Comparison of ENCODE assay signal across 22 cellular contexts in the genomic region with DNA sequence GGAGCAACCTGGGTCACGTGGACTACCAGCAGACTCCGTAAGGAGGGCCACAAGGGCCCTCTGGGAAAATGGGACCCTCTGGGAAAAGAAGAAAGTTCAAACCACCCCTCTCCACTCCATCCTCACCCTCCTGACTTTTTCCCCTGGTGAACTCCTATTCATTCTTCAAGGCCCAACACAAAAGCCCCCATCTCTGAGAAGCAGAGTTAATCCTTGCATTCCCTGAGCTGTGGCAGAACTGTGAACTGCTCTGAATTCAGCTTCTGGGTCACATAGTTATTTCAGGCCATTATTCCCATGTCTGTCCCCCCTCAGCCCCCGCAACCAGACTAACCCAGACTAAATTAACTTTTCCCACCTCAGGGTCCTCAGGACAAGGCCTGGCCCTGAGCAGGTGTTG. TPM values are rescaled to one million over a fixed set of nuclear protein-coding genes. Genes with fewer than 3 reads are reported as not detected.
DNase-seq lines count a peak whose midpoint lies in the region; ATAC-seq and TF ChIP-seq lines count a peak whose summit lies in the region.
"Had no signal": no experiment of that assay in that cellular context is flagged by ENCODE, and none has a peak within 500 bp of the region (broad histone marks: within the 10 kb centered on the region; RNA-seq: fewer than 3 reads in every experiment).

No MANE protein-coding gene starts in this region.

- H3K27ac Mint-ChIP-seq in brain = peak overlapping the region; percentile 61 to 93 (median 86)
- H3K27ac Mint-ChIP-seq: CD4-positive, CD25-positive, alpha-beta regulatory T cell; CD8-positive, alpha-beta memory T cell; H9 had no signal

- peak overlapping the region; percentile 61 for H3K9ac ChIP-seq in Loucy (ENCODE audit: low read depth, low read length, poor library complexity, severe bottlenecking)

- no peaks in the 10 kb centered on the region for H4K20me1 ChIP-seq in Loucy (ENCODE audit: insufficient read depth, low read length, poor library complexity, severe bottlenecking)

- H3K36me3 Mint-ChIP-seq in brain = no peaks in the 10 kb centered on the region
- H3K36me3 Mint-ChIP-seq: CD4-positive, CD25-positive, alpha-beta regulatory T cell; CD8-positive, alpha-beta memory T cell had no signal

- H3K36me3 ChIP-seq in HEK293 (ENCODE audit: control insufficient read depth in 2 of 2, insufficient read depth in 1 of 2, low read length in 2 of 2) (no peaks in the 10 kb centered on the region), Loucy (ENCODE audit: insufficient read depth, low read length) (no peaks in the 10 kb centered on the region)

- no peaks in the 10 kb centered on the region for H3K4me1 ChIP-seq in HEK293 (ENCODE audit: control insufficient read depth, insufficient read depth, low read length)
- peaks cover 86% of the 10 kb centered on the region for H3K4me1 ChIP-seq in Loucy (ENCODE audit: insufficient read depth, low read length, poor library complexity, severe bottlenecking)

- no peaks in the 10 kb centered on the region for H3K9me2 ChIP-seq in Loucy (replicated peaks; ENCODE audit: low read depth, low read length)

- no peaks in the 10 kb centered on the region for H3K79me2 ChIP-seq in Loucy (ENCODE audit: insufficient read depth, low read length)

- intact Hi-C loops in posterior vena cava (cut with DNase I) (loop anchor here in 1 of 2 donors (5.0 kb wide), 1 partner anchor 54 kb away; no protein-coding TSS in a partner anchor), lower leg skin (cut with DNase I; ENCODE audit: low total_unique reads) (no loop called here)

- H3K9me3 Mint-ChIP-seq in brain = peaks cover 0 to 4% (median 0%) of the 10 kb centered on the region in 5 experiments
- H3K9me3 Mint-ChIP-seq: CD8-positive, alpha-beta memory T cell; H9 had no signal

- no peaks in the 10 kb centered on the region for H3K27me3 ChIP-seq in Loucy (ENCODE audit: insufficient read depth, low read length, poor library complexity, severe bottlenecking)

- no peak for ATAC-seq in GM18868 (IDR thresholded peaks at IDR 0.05; ENCODE audit: unreplicated experiment)
- ATAC-seq: GM12878 had no signal

- H3K4me3 ChIP-seq in HEK293 (ENCODE audit: low read depth, low read length) (no peak overlapping the region), Loucy (ENCODE audit: low read length, poor library complexity, severe bottlenecking) (no peak overlapping the region), lower leg skin (ENCODE audit: low read depth, poor library complexity, severe bottlenecking) (no peak overlapping the region)
- H3K4me3 ChIP-seq: GM12878 had no signal

- H3K9me3 ChIP-seq in HEK293 (ENCODE audit: control insufficient read depth, insufficient read depth, low read depth, low read length) (no peaks in the 10 kb centered on the region), Loucy (ENCODE audit: insufficient read depth, low read depth, low read length) (no peaks in the 10 kb centered on the region)

- POLR2A ChIA-PET in HEK293 (lab: Yijun Ruan, JAX) = no interaction called here

- peaks cover 30% of the 10 kb centered on the region for H3K4me1 Mint-ChIP-seq in brain
- H3K4me1 Mint-ChIP-seq: CD4-positive, CD25-positive, alpha-beta regulatory T cell; CD8-positive, alpha-beta memory T cell had no signal

- TF ChIP-seq CTCF in HEK293 (tag by site-specific recombination; IDR thresholded peaks at IDR 0.05) = no peak
- TF ChIP-seq CTCF in Loucy (conservative IDR thresholded peaks at IDR 0.05; ENCODE audit: low read length) = no peak
- TF ChIP-seq CTCF in brain (conservative IDR thresholded peaks at IDR 0.05) = no peak
- TF ChIP-seq CTCF in lower leg skin (IDR thresholded peaks at IDR 0.05) = no peak

- WGBS in lower leg skin, 2 donors = 95% methylated on average over 3 of the region's 3 CpGs

- peaks cover 8% of the 10 kb centered on the region; the same call in 1 of the 2 replicates for H3F3A ChIP-seq in Loucy (ENCODE audit: low read depth)

- peak overlapping the region in 2 of 5 experiments; percentile 14 to 22 for H3K4me3 Mint-ChIP-seq in brain
- H3K4me3 Mint-ChIP-seq: CD4-positive, CD25-positive, alpha-beta regulatory T cell; CD8-positive, alpha-beta memory T cell; H9 had no signal

- TF ChIP-seq POLR2A in lower leg skin (IDR thresholded peaks at IDR 0.05) = no peak

- peak; percentile 34 for DNase-seq in posterior vena cava (ENCODE audit: low spot score)
- DNase-seq in lower leg skin (ENCODE audit: low spot score in 2 of 2) = no peak
- DNase-seq in AG08395 (ENCODE audit: low spot score) = no peak
- DNase-seq: ACHN; AML-193; CD4-positive, CD25-positive, alpha-beta regulatory T cell; CD8-positive, alpha-beta memory T cell; COR-L47; DMS 273 treated with DMSO at 0.1 percent for 48 hours; DMS53; DND-41; EL; H9 had no signal

- H2AFZ ChIP-seq in Loucy (ENCODE audit: low read length) = no peak overlapping the region

- H3K27me3 Mint-ChIP-seq in brain = peaks cover 1% of the 10 kb centered on the region

- CTCF ChIA-PET in HEK293 (lab: Yijun Ruan, JAX) = no interaction called here

- no peak overlapping the region for H3K27ac ChIP-seq in HEK293 (ENCODE audit: extremely low read depth, low read depth, low read length)

- peak overlapping the region; percentile 28 for H3K4me2 ChIP-seq in Loucy (ENCODE audit: low read depth, low read length, poor library complexity, severe bottlenecking)

TF ChIP-seq in HEK293, 187 proteins besides CTCF, POLR2A, EP300 and RAD21:
- TF ChIP-seq ZNF155 (tag by site-specific recombination; IDR thresholded peaks at IDR 0.05) (no peak), SP7 (tag by site-specific recombination; IDR thresholded peaks at IDR 0.05) (no peak), ZFP3 (tag by site-specific recombination; IDR thresholded peaks at IDR 0.05; ENCODE audit: low read depth) (peak; percentile 78), ZNF555 (tag by site-specific recombination; conservative IDR thresholded peaks at IDR 0.05) (no peak), ZNF596 (tag by site-specific recombination; IDR thresholded peaks at IDR 0.05) (no peak), ZNF202 (tag by site-specific recombination; IDR thresholded peaks at IDR 0.05; ENCODE audit: borderline replicate concordance) (no peak)
TF ChIP-seq in HEK293: peak in this region for 1.

RNA-seq across cellular contexts. Expression of gene TRH, which starts 21.6 kb away (rescaled TPM):
- polyA plus RNA-seq in brain (ENCODE audit: insufficient read depth, low read depth, low replicate concordance) = 13.8 TPM
- under 1 TPM in 1 of 2 donors, not detected in 1; 0.23 TPM for total RNA-seq in posterior vena cava
- total RNA-seq in lower leg skin = under 1 TPM in 1 of 4 donors, not detected in 3; 0.30 TPM
- total RNA-seq: CD4-positive, CD25-positive, alpha-beta regulatory T cell; CD8-positive, alpha-beta memory T cell; G401; GM12878; H1; H9; HT1080 had no signal
- polyA plus RNA-seq: BJ; CD4-positive, CD25-positive, alpha-beta regulatory T cell; CD8-positive, alpha-beta memory T cell; GM12878; H1 had no signal

RNA-seq across cellular contexts. Expression of gene TMCC1, which starts 59.4 kb away (rescaled TPM):
- polyA plus RNA-seq in brain (ENCODE audit: insufficient read depth, low read depth, low replicate concordance) = 16.5 TPM
- total RNA-seq in posterior vena cava (10 to 100 TPM; 38.4 to 47.7 TPM), lower leg skin (10 to 100 TPM; 15.1 to 28.6 (median 18.8) TPM)
